In genomic region chr2:198004173-198004572, GRCh38 we compare ENCODE assay signal across 1 cellular context.
TF ChIP-seq lines count a peak whose summit lies in the region.

No MANE protein-coding gene starts in this region.

TF ChIP-seq in SK-N-SH treated with all-trans-retinoic acid at 6 μM for 48 hours, 23 proteins besides CTCF, POLR2A, EP300 and RAD21 (continued from another document):
- TF ChIP-seq PATZ1 (CRISPR knock-in tag; IDR thresholded peaks at IDR 0.05; ENCODE audit: borderline replicate concordance), result peak; percentile 79
- peak; percentile 97 for TF ChIP-seq ISL1 (CRISPR knock-in tag; IDR thresholded peaks at IDR 0.05)
- no peak for TF ChIP-seq ARNTL (CRISPR knock-in tag; IDR thresholded peaks at IDR 0.05; ENCODE audit: borderline replicate concordance, low read depth)
- no peak for TF ChIP-seq POU6F1 (CRISPR knock-in tag; IDR thresholded peaks at IDR 0.05; ENCODE audit: borderline replicate concordance, low read depth)
- 0 out of 2 replicates have a peak, but pooled peaks have one; percentile 21 for TF ChIP-seq CREB5 (CRISPR knock-in tag; IDR thresholded peaks at IDR 0.05; ENCODE audit: low read depth)
- TF ChIP-seq CSDC2 (CRISPR knock-in tag; IDR thresholded peaks at IDR 0.05), result no peak
- no peak for TF ChIP-seq CSRNP3 (CRISPR knock-in tag; IDR thresholded peaks at IDR 0.05)
- TF ChIP-seq ZC3H10 (CRISPR knock-in tag; IDR thresholded peaks at IDR 0.05), result no peak
- no peak for TF ChIP-seq ESRRG (CRISPR knock-in tag; IDR thresholded peaks at IDR 0.05)
- no peak for TF ChIP-seq RARB (CRISPR knock-in tag; IDR thresholded peaks at IDR 0.05)
- TF ChIP-seq BACH2 (CRISPR knock-in tag; IDR thresholded peaks at IDR 0.05; ENCODE audit: borderline replicate concordance), result no peak
- TF ChIP-seq ZNF8 (CRISPR knock-in tag; IDR thresholded peaks at IDR 0.05), result no peak
- no peak for TF ChIP-seq SNAI2 (CRISPR knock-in tag; IDR thresholded peaks at IDR 0.05)
TF ChIP-seq in SK-N-SH treated with all-trans-retinoic acid at 6 μM for 48 hours: peak in this region for 4.
